In genomic region chr6:28351493-28351925, GRCh38 we compare ENCODE assay signal across 11 cellular contexts. TPM values are rescaled to one million over a fixed set of nuclear protein-coding genes. Genes with fewer than 3 reads are reported as not detected.
A peak's percentile ranks its signal among the peaks of the same experiment; 100 is the strongest.
DNase-seq lines count a peak whose midpoint lies in the region; ATAC-seq and TF ChIP-seq lines count a peak whose summit lies in the region.
"Had no signal": no experiment of that assay in that cellular context is flagged by ENCODE, and none has a peak within 500 bp of the region (broad histone marks: within the 10 kb centered on the region; RNA-seq: fewer than 3 reads in every experiment).

No MANE protein-coding gene starts in this region.

- no peak overlapping the region for H3K27ac ChIP-seq in CD4-positive, alpha-beta memory T cell (ENCODE audit: low read depth, low read length)
- H3K27ac ChIP-seq in HUES6 (ENCODE audit: low read depth, low read length) (no peak overlapping the region), neural cell (ENCODE audit: low read length) (no peak overlapping the region)
- H3K27ac ChIP-seq: tibial artery had no signal

- peaks cover 3 to 4% of the 10 kb centered on the region in 2 donors for H3K36me3 Mint-ChIP-seq in CD4-positive, alpha-beta memory T cell
- H3K36me3 Mint-ChIP-seq in chondrocyte (ENCODE audit: low read depth), result no peaks in the 10 kb centered on the region

- H3K4me3 ChIP-seq in CD4-positive, alpha-beta memory T cell (ENCODE audit: low read length in 2 of 2), result no peak overlapping the region
- peak overlapping the region; percentile 85 for H3K4me3 ChIP-seq in HUES6 (ENCODE audit: low read depth, low read length)
- peak overlapping the region; percentile 74 for H3K4me3 ChIP-seq in neural cell (ENCODE audit: low read length)

- no peak overlapping the region for H2AFZ ChIP-seq in neural cell (ENCODE audit: low read depth, low read length)

- H3K9ac ChIP-seq in HUES6 (ENCODE audit: low read length), result no peak overlapping the region
- H3K9ac ChIP-seq in neural cell (ENCODE audit: low read length), result no peak overlapping the region

- peak overlapping the region in 7 of 8 donors; percentile 7 to 100 (median 70) for H3K4me3 Mint-ChIP-seq in CD4-positive, alpha-beta memory T cell
- H3K4me3 Mint-ChIP-seq in chondrocyte (ENCODE audit: unreplicated experiment), result peak overlapping the region; percentile 95

- peaks cover 0 to 5% of the 10 kb centered on the region in 2 donors for H3K27me3 Mint-ChIP-seq in CD4-positive, alpha-beta memory T cell
- peaks cover 8% of the 10 kb centered on the region for H3K27me3 Mint-ChIP-seq in chondrocyte (ENCODE audit: low read depth)

- H3K9me2 ChIP-seq in neural cell (ENCODE audit: insufficient read depth, low read length), result no peaks in the 10 kb centered on the region

- H3K79me2 ChIP-seq in neural cell (replicated peaks; ENCODE audit: insufficient read depth, low read length), result peaks cover 30% of the 10 kb centered on the region

- peaks cover 3% of the 10 kb centered on the region for H3F3A ChIP-seq in neural cell (ENCODE audit: insufficient read depth, low read length, poor library complexity, severe bottlenecking)

- intact Hi-C loops in CD4-positive, alpha-beta memory T cell (cut with micrococcal nuclease), result loop anchor here (10.0 kb wide), 1 partner anchor 577 kb away; no protein-coding TSS in a partner anchor

- no peak for ATAC-seq in GM21619 (IDR thresholded peaks at IDR 0.05; ENCODE audit: unreplicated experiment)

- H3K9me3 ChIP-seq in CD4-positive, alpha-beta memory T cell (ENCODE audit: control insufficient read depth in 1 of 2, low read length in 2 of 2), result no peaks in the 10 kb centered on the region
- H3K9me3 ChIP-seq in HUES6 (ENCODE audit: control insufficient read depth, insufficient read depth, low read depth, low read length) (peaks cover 11% of the 10 kb centered on the region), neural cell (ENCODE audit: low read length) (no peaks in the 10 kb centered on the region)
- H3K9me3 ChIP-seq: tibial artery had no signal

- H3K4me2 ChIP-seq in neural cell (ENCODE audit: low read length), result peak overlapping the region; percentile 89

- TF ChIP-seq EP300 in neural cell (conservative IDR thresholded peaks at IDR 0.05; ENCODE audit: poor library complexity, severe bottlenecking), result no peak

- peaks cover 31 to 46% (median 39%) of the 10 kb centered on the region in 4 donors for H3K4me1 Mint-ChIP-seq in CD4-positive, alpha-beta memory T cell
- peaks cover 46% of the 10 kb centered on the region for H3K4me1 Mint-ChIP-seq in chondrocyte (ENCODE audit: low read depth)

- peaks cover 33% of the 10 kb centered on the region for H3K4me1 ChIP-seq in CD4-positive, alpha-beta memory T cell (ENCODE audit: insufficient read depth, low read length)
- peaks cover 19% of the 10 kb centered on the region for H3K4me1 ChIP-seq in HUES6 (ENCODE audit: control insufficient read depth, insufficient read depth, low read length)

- no peaks in the 10 kb centered on the region for H3K36me3 ChIP-seq in CD4-positive, alpha-beta memory T cell (ENCODE audit: insufficient read depth, low read length)
- H3K36me3 ChIP-seq in HUES6 (ENCODE audit: control insufficient read depth, insufficient read depth, low read length), result no peaks in the 10 kb centered on the region; the same call in 1 of the 2 replicates
- H3K36me3 ChIP-seq in neural cell (ENCODE audit: insufficient read depth, low read length), result no peaks in the 10 kb centered on the region
- H3K36me3 ChIP-seq: tibial artery had no signal

- POLR2A ChIA-PET in CD4-positive, alpha-beta memory T cell (lab: Charles Lee; ENCODE audit: partially characterized antibody), result interaction anchor here (0.8 to 2.2 kb wide), 4 partner anchors 11 to 1272 kb away, joined by 3 to 7 read pairs (median 3); partner anchors contain the start of gene ZKSCAN4

- TF ChIP-seq CTCF in chondrocyte (IDR thresholded peaks at IDR 0.05) (no peak), neural cell (IDR thresholded peaks at IDR 0.05; ENCODE audit: poor library complexity, severe bottlenecking) (no peak)

- CTCF ChIA-PET in CD4-positive, alpha-beta memory T cell (lab: Charles Lee; ENCODE audit: partially characterized antibody), result interaction anchor here (1.0 kb wide), 1 partner anchor 83 kb away, joined by 3 read pairs; no protein-coding TSS in a partner anchor

- H3K27ac Mint-ChIP-seq in CD4-positive, alpha-beta memory T cell, result peak overlapping the region in 1 of 7 donors; percentile 19
- H3K27ac Mint-ChIP-seq in chondrocyte (ENCODE audit: unreplicated experiment), result peak overlapping the region; percentile 57

- H3K27me3 ChIP-seq in CD4-positive, alpha-beta memory T cell (ENCODE audit: insufficient read depth, low read length), result no peaks in the 10 kb centered on the region
- H3K27me3 ChIP-seq in HUES6 (ENCODE audit: control insufficient read depth, insufficient read depth, low read length) (no peaks in the 10 kb centered on the region), neural cell (ENCODE audit: insufficient read depth, low read depth, low read length) (no peaks in the 10 kb centered on the region)
- H3K27me3 ChIP-seq: tibial artery had no signal

- TF ChIP-seq RAD21 in neural cell (conservative IDR thresholded peaks at IDR 0.05), result no peak

- DNase-seq in CD4-positive, alpha-beta memory T cell, result no peak
- DNase-seq in chondrocyte (ENCODE audit: low spot score), result no peak
- DNase-seq in GM19238 (ENCODE audit: insufficient read length, low spot score), result no peak
- no peak for DNase-seq in NCI-H2171 (lab: John Stamatoyannopoulos, UW)
- no peak for DNase-seq in mucosa of gallbladder (ENCODE audit: low spot score)
- DNase-seq: activated CD8-positive, alpha-beta memory T cell treated with anti-CD3 and anti-CD28 coated beads, Interleukin-2, amount 50 U/mL, for 4 hours; stimulated activated CD4-positive, alpha-beta T cell treated with anti-CD3 and anti-CD28 coated beads, Interleukin-1b, Interleukin-23, amount 100 ng/mL, for 48 hours; tibial artery had no signal

- no peaks in the 10 kb centered on the region for H4K20me1 ChIP-seq in neural cell (ENCODE audit: insufficient read depth)

- peaks cover 0 to 2% (median 0%) of the 10 kb centered on the region in 8 donors for H3K9me3 Mint-ChIP-seq in CD4-positive, alpha-beta memory T cell
- H3K9me3 Mint-ChIP-seq in chondrocyte (ENCODE audit: low read depth), result no peaks in the 10 kb centered on the region

TF ChIP-seq in neural cell, 6 proteins besides CTCF, POLR2A, EP300 and RAD21:
- TF ChIP-seq, protein P1, sequence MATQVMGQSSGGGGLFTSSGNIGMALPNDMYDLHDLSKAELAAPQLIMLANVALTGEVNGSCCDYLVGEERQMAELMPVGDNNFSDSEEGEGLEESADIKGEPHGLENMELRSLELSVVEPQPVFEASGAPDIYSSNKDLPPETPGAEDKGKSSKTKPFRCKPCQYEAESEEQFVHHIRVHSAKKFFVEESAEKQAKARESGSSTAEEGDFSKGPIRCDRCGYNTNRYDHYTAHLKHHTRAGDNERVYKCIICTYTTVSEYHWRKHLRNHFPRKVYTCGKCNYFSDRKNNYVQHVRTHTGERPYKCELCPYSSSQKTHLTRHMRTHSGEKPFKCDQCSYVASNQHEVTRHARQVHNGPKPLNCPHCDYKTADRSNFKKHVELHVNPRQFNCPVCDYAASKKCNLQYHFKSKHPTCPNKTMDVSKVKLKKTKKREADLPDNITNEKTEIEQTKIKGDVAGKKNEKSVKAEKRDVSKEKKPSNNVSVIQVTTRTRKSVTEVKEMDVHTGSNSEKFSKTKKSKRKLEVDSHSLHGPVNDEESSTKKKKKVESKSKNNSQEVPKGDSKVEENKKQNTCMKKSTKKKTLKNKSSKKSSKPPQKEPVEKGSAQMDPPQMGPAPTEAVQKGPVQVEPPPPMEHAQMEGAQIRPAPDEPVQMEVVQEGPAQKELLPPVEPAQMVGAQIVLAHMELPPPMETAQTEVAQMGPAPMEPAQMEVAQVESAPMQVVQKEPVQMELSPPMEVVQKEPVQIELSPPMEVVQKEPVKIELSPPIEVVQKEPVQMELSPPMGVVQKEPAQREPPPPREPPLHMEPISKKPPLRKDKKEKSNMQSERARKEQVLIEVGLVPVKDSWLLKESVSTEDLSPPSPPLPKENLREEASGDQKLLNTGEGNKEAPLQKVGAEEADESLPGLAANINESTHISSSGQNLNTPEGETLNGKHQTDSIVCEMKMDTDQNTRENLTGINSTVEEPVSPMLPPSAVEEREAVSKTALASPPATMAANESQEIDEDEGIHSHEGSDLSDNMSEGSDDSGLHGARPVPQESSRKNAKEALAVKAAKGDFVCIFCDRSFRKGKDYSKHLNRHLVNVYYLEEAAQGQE (IDR thresholded peaks at IDR 0.05; ENCODE audit: borderline replicate concordance), result no peak
- TF ChIP-seq TAF1 (IDR thresholded peaks at IDR 0.05; ENCODE audit: low read depth), result no peak
- TF ChIP-seq SMC3 (conservative IDR thresholded peaks at IDR 0.05; ENCODE audit: poor library complexity), result no peak
- TF ChIP-seq MXI1 (conservative IDR thresholded peaks at IDR 0.05; ENCODE audit: poor library complexity, severe bottlenecking), result no peak
- no peak for TF ChIP-seq POLR2AphosphoS5 (IDR thresholded peaks at IDR 0.05)
- TF ChIP-seq EZH2 (IDR thresholded peaks at IDR 0.05; ENCODE audit: borderline replicate concordance, insufficient read depth, low read length, poor library complexity, severe bottlenecking), result no peak

RNA-seq across cellular contexts. Expression of gene ZKSCAN3, which starts 1.8 kb away (rescaled TPM):
- total RNA-seq in CD4-positive, alpha-beta memory T cell, result 10 to 100 TPM; 12.4 to 12.6 TPM
- 1 to 10 TPM; 2.3 to 4.2 TPM for polyA plus RNA-seq in CD4-positive, alpha-beta memory T cell
- total RNA-seq in chondrocyte (4.9 to 7.8 TPM (median 5.5 TPM) in 3 replicates), mucosa of gallbladder (8.6 TPM)
- 14.9 and 15.8 TPM in 2 replicates for polyA plus RNA-seq in neural cell
- 17.8 and 19.4 TPM in 2 replicates for polyA minus RNA-seq in neural cell

RNA-seq across cellular contexts. Expression of gene ZSCAN31, which starts 15.6 kb away (rescaled TPM):
- total RNA-seq in CD4-positive, alpha-beta memory T cell, result under 1 TPM; 0.73 to 0.97 TPM
- 1 to 10 TPM in 1 of 2 donors, under 1 TPM in 1; 0.86 to 1.2 TPM for polyA plus RNA-seq in CD4-positive, alpha-beta memory T cell
- total RNA-seq in chondrocyte (1.8 to 2.6 TPM (median 2.0 TPM) in 3 replicates), mucosa of gallbladder (38.4 TPM)
- 2.6 and 7.5 TPM in 2 replicates for polyA plus RNA-seq in neural cell
- 4.6 and 6.8 TPM in 2 replicates for polyA minus RNA-seq in neural cell

RNA-seq across cellular contexts. Expression of gene ZSCAN12, which starts 48.0 kb away (rescaled TPM):
- total RNA-seq in CD4-positive, alpha-beta memory T cell, result 1 to 10 TPM; 8.0 to 8.3 TPM
- 1 to 10 TPM in 1 of 2 donors, under 1 TPM in 1; 0.70 to 1.3 TPM for polyA plus RNA-seq in CD4-positive, alpha-beta memory T cell
- total RNA-seq in chondrocyte, result 3.7 to 5.1 TPM (median 4.1 TPM) in 3 replicates
- 20.3 and 20.6 TPM in 2 replicates for polyA plus RNA-seq in neural cell
- 27.3 and 29.3 TPM in 2 replicates for polyA minus RNA-seq in neural cell
- total RNA-seq in mucosa of gallbladder, result 5.8 TPM

Comparison
In these comparisons a context has a peak if more than half of its experiments do, and no peak if none do; other contexts are left out.
1. H3K4me3 ChIP-seq: peak in HUES6 (single experiment) and neural cell (single experiment); none in CD4-positive, alpha-beta memory T cell (0 of 2).
2. RNA of gene ZSCAN31, which starts 15.6 kb away (total RNA-seq): 38.4 TPM in mucosa of gallbladder (single experiment); 1.8 to 2.6 TPM in chondrocyte and 0.73 to 0.97 TPM in CD4-positive, alpha-beta memory T cell; every median in the first group is over 10 times any median in the second.